ENCODE assay signal across 8 cellular contexts in the genomic region with DNA sequence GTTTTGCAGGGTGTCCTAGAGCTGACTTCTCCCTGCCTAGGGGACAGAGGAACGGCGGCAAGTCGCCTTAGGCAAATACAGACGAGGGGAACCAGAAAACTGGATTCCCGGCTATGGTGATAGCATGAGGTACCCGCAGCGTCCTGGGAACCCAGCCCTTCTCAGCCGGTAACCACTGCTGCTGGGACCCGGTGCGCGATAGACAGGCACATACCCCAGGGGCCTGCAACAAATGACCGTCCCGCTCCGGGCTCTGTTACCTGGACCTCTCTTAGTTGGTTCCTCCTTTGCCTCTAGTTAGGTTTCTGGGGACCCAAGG. TPM values are rescaled to one million over a fixed set of nuclear protein-coding genes. Genes with fewer than 3 reads are reported as not detected.
DNase-seq lines count a peak whose midpoint lies in the region; ATAC-seq and TF ChIP-seq lines count a peak whose summit lies in the region.

No MANE protein-coding gene starts in this region.

- H3K9me3 ChIP-seq in cardiac muscle cell (ENCODE audit: low read depth), result no peaks in the 10 kb centered on the region
- H3K9me3 ChIP-seq in ectodermal cell (ENCODE audit: control insufficient read depth, low read length), result no peaks in the 10 kb centered on the region
- no peaks in the 10 kb centered on the region for H3K9me3 ChIP-seq in neural cell (ENCODE audit: low read length)

- peak overlapping the region; percentile 90 for H2AFZ ChIP-seq in KMS-11 (ENCODE audit: low read depth)
- H2AFZ ChIP-seq in neural cell (ENCODE audit: low read depth, low read length), result no peak overlapping the region

- H3K27me3 ChIP-seq in cardiac muscle cell, result peaks cover 9% of the 10 kb centered on the region
- H3K27me3 ChIP-seq in KMS-11 (ENCODE audit: insufficient read depth, low read depth), result no peaks in the 10 kb centered on the region
- peaks cover 39% of the 10 kb centered on the region for H3K27me3 ChIP-seq in ectodermal cell (ENCODE audit: control insufficient read depth, insufficient read depth, low read length, poor library complexity, severe bottlenecking)
- H3K27me3 ChIP-seq in neural cell (ENCODE audit: insufficient read depth, low read depth, low read length), result no peaks in the 10 kb centered on the region

- TF ChIP-seq RAD21 in neural cell (conservative IDR thresholded peaks at IDR 0.05), result peak; percentile 15

- no peaks in the 10 kb centered on the region for H4K20me1 ChIP-seq in KMS-11 (ENCODE audit: insufficient read depth)
- H4K20me1 ChIP-seq in neural cell (ENCODE audit: insufficient read depth), result no peaks in the 10 kb centered on the region

- H3K36me3 ChIP-seq in cardiac muscle cell (no peaks in the 10 kb centered on the region), KMS-11 (ENCODE audit: insufficient read depth) (no peaks in the 10 kb centered on the region), ectodermal cell (ENCODE audit: control insufficient read depth, insufficient read depth, low read length) (no peaks in the 10 kb centered on the region), neural cell (ENCODE audit: insufficient read depth, low read length) (no peaks in the 10 kb centered on the region)

- no peak for ATAC-seq in Right ventricle myocardium inferior

- TF ChIP-seq CTCF in cardiac muscle cell (IDR thresholded peaks at IDR 0.05; ENCODE audit: low read depth, low read length) (no peak), KMS-11 (conservative IDR thresholded peaks at IDR 0.05; ENCODE audit: low read depth, low read length) (0 out of 2 replicates have a peak, but pooled peaks have one; percentile 27), neural cell (IDR thresholded peaks at IDR 0.05; ENCODE audit: poor library complexity, severe bottlenecking) (peak; percentile 21)

- no peak for TF ChIP-seq EP300 in neural cell (conservative IDR thresholded peaks at IDR 0.05; ENCODE audit: poor library complexity, severe bottlenecking)

- H3K4me2 ChIP-seq in KMS-11 (peak overlapping the region; percentile 40; the same call in 1 of the 2 replicates), neural cell (ENCODE audit: low read length) (peak overlapping the region; percentile 49)

- H3K4me1 ChIP-seq in cardiac muscle cell (ENCODE audit: low read depth) (peaks cover 5% of the 10 kb centered on the region), KMS-11 (ENCODE audit: low read depth, poor library complexity, severe bottlenecking) (peaks cover 13% of the 10 kb centered on the region), ectodermal cell (ENCODE audit: control insufficient read depth, insufficient read depth, low read length) (peaks cover 6% of the 10 kb centered on the region)

- H3K79me2 ChIP-seq in KMS-11 (ENCODE audit: insufficient read depth, low read depth), result no peaks in the 10 kb centered on the region
- H3K79me2 ChIP-seq in neural cell (replicated peaks; ENCODE audit: insufficient read depth, low read length), result peaks cover 3% of the 10 kb centered on the region

- peaks cover 13% of the 10 kb centered on the region for H3F3A ChIP-seq in neural cell (ENCODE audit: insufficient read depth, low read length, poor library complexity, severe bottlenecking)

- intact Hi-C loops in Right ventricle myocardium inferior (cut with DNase I), result loop anchor here (5.0 kb wide), 1 partner anchor 42 kb away; no protein-coding TSS in a partner anchor

- no peak overlapping the region for H3K27ac ChIP-seq in cardiac muscle cell
- H3K27ac ChIP-seq in KMS-11, result no peak overlapping the region
- no peak overlapping the region for H3K27ac ChIP-seq in ectodermal cell (ENCODE audit: insufficient read depth, low read depth, low read length, poor library complexity, severe bottlenecking)
- H3K27ac ChIP-seq in neural cell (ENCODE audit: low read length), result peak overlapping the region; percentile 42

- H3K9ac ChIP-seq in KMS-11, result peak overlapping the region; percentile 66; the same call in 1 of the 2 replicates
- H3K9ac ChIP-seq in neural cell (ENCODE audit: low read length), result peak overlapping the region; percentile 78

- DNase-seq in cardiac muscle cell (ENCODE audit: low read depth in 1 of 2, low spot score in 1 of 2) (peak in 1 of 2 donors; percentile 46), Right ventricle myocardium inferior (ENCODE audit: missing footprints) (no peak), pons (ENCODE audit: low spot score) (no peak), NCI-H2107 (lab: John Stamatoyannopoulos, UW) (no peak)
- DNase-seq in stimulated activated CD4-positive, alpha-beta T cell treated with anti-CD3 and anti-CD28 coated beads, Interleukin-4, amount 100 ng/mL, for 24 hours, result no peak

- H3K4me3 ChIP-seq in cardiac muscle cell (peak overlapping the region; percentile 88), KMS-11 (IDR thresholded peaks at IDR 0.05; ENCODE audit: insufficient read depth, low read depth, low read length) (no peak overlapping the region), ectodermal cell (ENCODE audit: insufficient read depth, low read depth, low read length) (peak overlapping the region; percentile 63), neural cell (ENCODE audit: low read length) (peak overlapping the region; percentile 84)

- no peaks in the 10 kb centered on the region for H3K9me2 ChIP-seq in neural cell (ENCODE audit: insufficient read depth, low read length)

- 1 to 2% methylated on average over 14 of the region's 14 CpGs for WGBS in ectodermal cell, 2 experiments

TF ChIP-seq in neural cell, 6 proteins besides CTCF, POLR2A, EP300 and RAD21:
- TF ChIP-seq REST (IDR thresholded peaks at IDR 0.05; ENCODE audit: borderline replicate concordance) (peak; percentile 3), MXI1 (conservative IDR thresholded peaks at IDR 0.05; ENCODE audit: poor library complexity, severe bottlenecking) (no peak), TAF1 (IDR thresholded peaks at IDR 0.05; ENCODE audit: low read depth) (no peak), EZH2 (IDR thresholded peaks at IDR 0.05; ENCODE audit: borderline replicate concordance, insufficient read depth, low read length, poor library complexity, severe bottlenecking) (no peak), SMC3 (conservative IDR thresholded peaks at IDR 0.05; ENCODE audit: poor library complexity) (peak; percentile 26), POLR2AphosphoS5 (IDR thresholded peaks at IDR 0.05) (no peak)

RNA-seq across cellular contexts. Expression of gene SERPINE2, which starts 0.6 kb away (rescaled TPM):
- total RNA-seq in cardiac muscle cell (18.3 and 22.2 TPM in 2 replicates), Right ventricle myocardium inferior (6.1 TPM)
- polyA plus RNA-seq in cardiac muscle cell (41.2 and 44.3 TPM in 2 replicates), neural cell (38.5 and 40.1 TPM in 2 replicates)
- polyA plus RNA-seq in ectodermal cell (2013, experiment 1 of 4), result 51.9 TPM
- 55.3 TPM for polyA plus RNA-seq in ectodermal cell (2013, experiment 2 of 4)
- 53.3 TPM for polyA plus RNA-seq in ectodermal cell (2013, experiment 3 of 4)
- 56.9 TPM for polyA plus RNA-seq in ectodermal cell (2013, experiment 4 of 4)
- polyA minus RNA-seq in neural cell, result 21.4 and 26.4 TPM in 2 replicates
